In the genomic region with DNA sequence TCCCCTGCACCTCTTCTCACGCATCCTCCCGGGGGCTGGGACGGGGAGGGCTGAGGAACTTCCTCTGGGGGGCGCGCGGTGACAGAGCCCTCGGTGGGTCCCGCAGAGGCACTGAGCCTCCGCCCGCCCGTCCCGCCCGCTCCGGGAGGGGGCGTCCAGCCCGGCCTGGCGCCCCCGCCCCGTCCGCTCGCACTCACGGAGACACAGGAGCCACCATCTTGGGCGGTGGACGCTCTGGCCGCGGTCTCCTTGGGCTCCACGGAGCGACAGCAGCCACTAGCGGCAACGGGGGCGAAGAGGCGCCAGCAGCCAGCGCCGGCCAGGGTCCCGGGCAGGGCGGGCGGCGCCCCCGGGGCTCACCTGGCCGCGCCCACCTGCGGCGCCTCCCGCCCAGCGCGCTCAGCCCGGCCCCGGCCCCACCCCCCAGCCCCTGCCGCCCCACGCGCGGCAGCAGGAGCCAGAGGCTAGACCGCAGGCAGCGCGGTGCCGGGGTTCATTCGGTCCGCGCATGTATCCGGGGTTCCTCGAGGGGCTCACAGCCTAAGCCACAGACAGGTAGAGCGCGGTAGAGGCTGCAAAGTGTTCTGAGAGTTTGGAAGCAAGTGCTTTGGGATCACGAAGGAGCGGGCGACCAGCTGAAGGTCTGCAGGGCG, we compare ENCODE assay signal across 7 cellular contexts. TPM values are rescaled to one million over a fixed set of nuclear protein-coding genes. Genes with fewer than 3 reads are reported as not detected.
A peak's percentile ranks its signal among the peaks of the same experiment; 100 is the strongest.
DNase-seq lines count a peak whose midpoint lies in the region; ATAC-seq and TF ChIP-seq lines count a peak whose summit lies in the region.

A gene (minus strand): TSS at position 242 of the 653 bp plus-strand sequence. CDS start 7,225 bp downstream, outside the sequence.

- peak within 1 kb of the TSS; percentile 49 for H3K4me3 ChIP-seq in WI38 (ENCODE audit: low read depth, low read length)

- peak; percentile 34 for DNase-seq in M059J (ENCODE audit: low read depth)
- DNase-seq in cerebellar cortex (ENCODE audit: low spot score): peak; percentile 64
- DNase-seq in left lobe of liver (ENCODE audit: low spot score): peak; percentile 56
- DNase-seq in stimulated activated CD4-positive, alpha-beta T cell treated with anti-CD3 and anti-CD28 coated beads, Interleukin-4, amount 100 ng/mL, for 1 hour: peak; percentile 47

- peak; percentile 89 for ATAC-seq in left lobe of liver
- ATAC-seq in HG03039 (IDR thresholded peaks at IDR 0.05; ENCODE audit: unreplicated experiment): no peak

- TF ChIP-seq CTCF in GM12873 (IDR thresholded peaks at IDR 0.05; ENCODE audit: insufficient read depth, low read depth, low read length, missing control alignments): peak; percentile 49
- no peak for TF ChIP-seq CTCF in WI38 (IDR thresholded peaks at IDR 0.05; ENCODE audit: low read depth, low read length)

RNA-seq across cellular contexts. Expression of the gene that starts here (rescaled TPM):
- 0.17 and 0.44 TPM in 2 replicates for total RNA-seq in M059J (2014; rRNA removed; shearing (Covaris generic))
- total RNA-seq in left lobe of liver: 0.20 TPM

Comparison
In these comparisons a context has a peak if more than half of its experiments do, and no peak if none do; other contexts are left out.
1. Peak in DNase-seq in M059J; RNA of the gene not detected or under 1 TPM.
2. Peak in DNase-seq and ATAC-seq in left lobe of liver; RNA of the gene not detected or under 1 TPM.